ENCODE assay signal across 22 cellular contexts in genomic region chr19:11247391-11247790, GRCh38. TPM values are rescaled to one million over a fixed set of nuclear protein-coding genes. Genes with fewer than 3 reads are reported as not detected.
DNase-seq lines count a peak whose midpoint lies in the region; ATAC-seq, FAIRE-seq and TF ChIP-seq lines count a peak whose summit lies in the region.
"Had no signal": no experiment of that assay in that cellular context is flagged by ENCODE, and none has a peak within 500 bp of the region (broad histone marks: within the 10 kb centered on the region; RNA-seq: fewer than 3 reads in every experiment).

No MANE protein-coding gene starts in this region.

- H3K4me3 ChIP-seq in cardiac fibroblast (replicated peaks in 1 of 2; ENCODE audit: low read depth in 2 of 2, low read length in 2 of 2) = no peak overlapping the region
- no peak overlapping the region for H3K4me3 ChIP-seq in lower lobe of right lung
- no peak overlapping the region for H3K4me3 ChIP-seq in stomach

- TF ChIP-seq EP300 in stomach (IDR thresholded peaks at IDR 0.05) = no peak

- FAIRE-seq in HTR-8/SVneo (lab: Jason Lieb, UNC) = no peak

- H3K4me3 Mint-ChIP-seq in activated T-cell treated with anti-CD3 and anti-CD28 coated beads, Interleukin-2, amount 50 U/mL, for 72 hours = no peak overlapping the region
- H3K4me3 Mint-ChIP-seq: activated naive CD4-positive, alpha-beta T cell treated with anti-CD3 and anti-CD28 coated beads, Interleukin-2, amount 50 U/mL, for 24 hours; CD4-positive, alpha-beta memory T cell; dendritic cell treated with granulocyte-macrophage colony-stimulating factor and Interleukin-4, amounts not matched to agents 40 ng/mL and 50 ng/mL, for 4 days; T-helper 1 cell treated with Interleukin-12 subunit alpha and Interleukin-12 subunit beta and Interleukin-4 antibody, amounts not matched to agents 30 μg/mL and 1 μg/mL, for 36 hours had no signal

- H3K9me3 ChIP-seq in lower lobe of right lung = no peaks in the 10 kb centered on the region
- no peaks in the 10 kb centered on the region for H3K9me3 ChIP-seq in stomach

- H3K27me3 ChIP-seq in lower lobe of right lung (ENCODE audit: low read depth) (no peaks in the 10 kb centered on the region), stomach (no peaks in the 10 kb centered on the region)

- intact Hi-C loops in Right ventricle myocardium inferior (cut with DNase I) (no loop called here), lower lobe of right lung (cut with DNase I) (no loop called here), stomach (cut with DNase I; ENCODE audit: low total_unique reads) (no loop called here)

- H3K4me1 ChIP-seq in lower lobe of right lung (peaks cover 28% of the 10 kb centered on the region), stomach (peaks cover 0 to 13% (median 7%) of the 10 kb centered on the region in 4 donors)

- TF ChIP-seq CTCF in cardiac fibroblast (IDR thresholded peaks at IDR 0.05; ENCODE audit: low read depth, low read length) (no peak), lower lobe of right lung (IDR thresholded peaks at IDR 0.05) (no peak), stomach (IDR thresholded peaks at IDR 0.05) (no peak), GM13977 (IDR thresholded peaks at IDR 0.05; ENCODE audit: extremely low read depth, insufficient read depth, missing control alignments) (no peak)

- DNase-seq in cardiac fibroblast (ENCODE audit: low read depth in 2 of 2) (peak; percentile 66 to 95), Right ventricle myocardium inferior (ENCODE audit: missing footprints) (peak; percentile 87), lower lobe of right lung (no peak), stomach (no peak), HTR-8/SVneo (ENCODE audit: insufficient read length, low spot score) (no peak), GM13977 (ENCODE audit: low spot score) (no peak)
- DNase-seq in activated T-cell treated with anti-CD3 and anti-CD28 coated beads, Interleukin-2, amount 50 U/mL, for 72 hours = no peak
- DNase-seq: activated CD4-positive, alpha-beta T cell treated with anti-CD3 and anti-CD28 coated beads, Interleukin-2, amount 50 U/mL, for 4 hours; activated T-cell treated with anti-CD3 and anti-CD28 coated beads for 4 hours; CD4-positive, alpha-beta memory T cell; hippocampal formation; NCI-H526; nucleus accumbens; stimulated activated CD8-positive, alpha-beta memory T cell treated with anti-CD3 and anti-CD28 coated beads, Interleukin-4, amount 100 ng/mL, for 48 hours had no signal

- H3K9me3 Mint-ChIP-seq in activated T-cell treated with anti-CD3 and anti-CD28 coated beads, Interleukin-2, amount 50 U/mL, for 72 hours = no peaks in the 10 kb centered on the region
- H3K9me3 Mint-ChIP-seq: activated naive CD4-positive, alpha-beta T cell treated with anti-CD3 and anti-CD28 coated beads, Interleukin-2, amount 50 U/mL, for 24 hours; CD4-positive, alpha-beta memory T cell; dendritic cell treated with granulocyte-macrophage colony-stimulating factor and Interleukin-4, amounts not matched to agents 40 ng/mL and 50 ng/mL, for 4 days; T-helper 1 cell treated with Interleukin-12 subunit alpha and Interleukin-12 subunit beta and Interleukin-4 antibody, amounts not matched to agents 30 μg/mL and 1 μg/mL, for 36 hours had no signal

- peak; percentile 84 for ATAC-seq in Right ventricle myocardium inferior
- ATAC-seq in lower lobe of right lung = peak; percentile 22 to 52
- no peak for ATAC-seq in activated T-cell treated with anti-CD3 and anti-CD28 coated beads, Interleukin-2, amount 50 U/mL, for 72 hours (replicated peaks in 1 of 2)
- ATAC-seq in HG03378 (IDR thresholded peaks at IDR 0.05; ENCODE audit: unreplicated experiment) = no peak

- peaks cover 57% of the 10 kb centered on the region for H3K36me3 ChIP-seq in lower lobe of right lung
- peaks cover 18 to 80% (median 69%) of the 10 kb centered on the region in 4 donors for H3K36me3 ChIP-seq in stomach

- H3K27ac ChIP-seq in lower lobe of right lung = peak overlapping the region; percentile 50
- peak overlapping the region; percentile 3 to 55 (median 54) for H3K27ac ChIP-seq in stomach
- H3K27ac ChIP-seq: epithelial cell of prostate, KMS-11 had no signal

- no peak overlapping the region for H3K27ac Mint-ChIP-seq in activated T-cell treated with anti-CD3 and anti-CD28 coated beads, Interleukin-2, amount 50 U/mL, for 72 hours
- H3K27ac Mint-ChIP-seq: dendritic cell treated with granulocyte-macrophage colony-stimulating factor and Interleukin-4, amounts not matched to agents 40 ng/mL and 50 ng/mL, for 4 days; T-helper 1 cell treated with Interleukin-12 subunit alpha and Interleukin-12 subunit beta and Interleukin-4 antibody, amounts not matched to agents 30 μg/mL and 1 μg/mL, for 36 hours had no signal

- no peaks in the 10 kb centered on the region for H3K36me3 Mint-ChIP-seq in activated T-cell treated with anti-CD3 and anti-CD28 coated beads, Interleukin-2, amount 50 U/mL, for 72 hours (ENCODE audit: insufficient read depth in 2 of 2)
- H3K36me3 Mint-ChIP-seq: activated naive CD4-positive, alpha-beta T cell treated with anti-CD3 and anti-CD28 coated beads, Interleukin-2, amount 50 U/mL, for 24 hours; CD4-positive, alpha-beta memory T cell had no signal

- 62 to 100% (median 72%) methylated on average over 6 to 10 of the region's 10 CpGs for WGBS in stomach, 5 donors

- in situ Hi-C loops in GM13977 (cut with MboI; ENCODE audit: low pct_unique_long_range_greater_than_20kb, low sequenced_read_pairs, unreplicated experiment) = no loop called here

- peaks cover 12% of the 10 kb centered on the region for H3K27me3 Mint-ChIP-seq in activated T-cell treated with anti-CD3 and anti-CD28 coated beads, Interleukin-2, amount 50 U/mL, for 72 hours (ENCODE audit: low read depth)

- H3K4me1 Mint-ChIP-seq in activated T-cell treated with anti-CD3 and anti-CD28 coated beads, Interleukin-2, amount 50 U/mL, for 72 hours (ENCODE audit: low read depth) = peaks cover 7% of the 10 kb centered on the region

- TF ChIP-seq POLR2A in stomach (IDR thresholded peaks at IDR 0.05) = no peak

RNA-seq across cellular contexts. Expression of gene ANGPTL8, which starts 8.0 kb away (rescaled TPM):
- total RNA-seq in Right ventricle myocardium inferior (0.87 TPM), lower lobe of right lung (not detected), stomach (not detected)
- polyA plus RNA-seq in stomach = under 1 TPM in 1 of 3 donors, not detected in 2; 0.70 TPM
- total RNA-seq in activated T-cell treated with anti-CD3 and anti-CD28 coated beads, Interleukin-2, amount 50 U/mL, for 72 hours = not detected
- total RNA-seq: CD4-positive, alpha-beta memory T cell; kidney epithelial cell had no signal
- polyA plus RNA-seq: CD4-positive, alpha-beta memory T cell had no signal

RNA-seq across cellular contexts. Expression of gene DOCK6, which starts 14.9 kb away (rescaled TPM):
- 35.1 TPM for total RNA-seq in Right ventricle myocardium inferior
- 106 TPM for total RNA-seq in lower lobe of right lung
- 100 to 1,000 TPM in 2 of 5 donors, 10 to 100 TPM in 3; 32.1 to 243 (median 99.5) TPM for total RNA-seq in stomach
- polyA plus RNA-seq in stomach = 10 to 100 TPM; 21.4 to 39.8 (median 24.0) TPM
- total RNA-seq in activated T-cell treated with anti-CD3 and anti-CD28 coated beads, Interleukin-2, amount 50 U/mL, for 72 hours = 1 to 10 TPM; 8.4 to 9.1 TPM
- polyA plus RNA-seq: CD4-positive, alpha-beta memory T cell had no signal

RNA-seq across cellular contexts. Expression of gene TSPAN16, which starts 48.6 kb away (rescaled TPM):
- total RNA-seq in Right ventricle myocardium inferior (not detected), lower lobe of right lung (not detected), stomach (not detected)
- polyA plus RNA-seq in stomach = not detected
- not detected for total RNA-seq in activated T-cell treated with anti-CD3 and anti-CD28 coated beads, Interleukin-2, amount 50 U/mL, for 72 hours
- total RNA-seq: CD4-positive, alpha-beta memory T cell; kidney epithelial cell had no signal
- polyA plus RNA-seq: CD4-positive, alpha-beta memory T cell; thymus had no signal

RNA-seq across cellular contexts. Expression of gene KANK2, which starts 50.0 kb away (rescaled TPM):
- total RNA-seq in Right ventricle myocardium inferior (434 TPM), lower lobe of right lung (191 TPM), stomach (100 to 1,000 TPM; 120 to 415 (median 251) TPM)
- 100 to 1,000 TPM in 2 of 3 donors, 10 to 100 TPM in 1; 82.4 to 158 (median 144) TPM for polyA plus RNA-seq in stomach
- 1 to 10 TPM in 1 of 2 donors, under 1 TPM in 1; 0.96 to 1.1 TPM for total RNA-seq in activated T-cell treated with anti-CD3 and anti-CD28 coated beads, Interleukin-2, amount 50 U/mL, for 72 hours

Comparison
In these comparisons a context has a peak if more than half of its experiments do, and no peak if none do; other contexts are left out.
1. DNase-seq: peak in cardiac fibroblast (2 of 2) and Right ventricle myocardium inferior (single experiment); none in lower lobe of right lung (single experiment), stomach (single experiment), HTR-8/SVneo (single experiment), GM13977 (single experiment) and activated T-cell treated with anti-CD3 and anti-CD28 coated beads, Interleukin-2, amount 50 U/mL, for 72 hours (0 of 2).
2. ATAC-seq: peak in Right ventricle myocardium inferior (single experiment) and lower lobe of right lung (2 of 2); none in activated T-cell treated with anti-CD3 and anti-CD28 coated beads, Interleukin-2, amount 50 U/mL, for 72 hours (0 of 2) and HG03378 (single experiment).